Comparison of ENCODE assay signal across 7 cellular contexts in the genomic region with DNA sequence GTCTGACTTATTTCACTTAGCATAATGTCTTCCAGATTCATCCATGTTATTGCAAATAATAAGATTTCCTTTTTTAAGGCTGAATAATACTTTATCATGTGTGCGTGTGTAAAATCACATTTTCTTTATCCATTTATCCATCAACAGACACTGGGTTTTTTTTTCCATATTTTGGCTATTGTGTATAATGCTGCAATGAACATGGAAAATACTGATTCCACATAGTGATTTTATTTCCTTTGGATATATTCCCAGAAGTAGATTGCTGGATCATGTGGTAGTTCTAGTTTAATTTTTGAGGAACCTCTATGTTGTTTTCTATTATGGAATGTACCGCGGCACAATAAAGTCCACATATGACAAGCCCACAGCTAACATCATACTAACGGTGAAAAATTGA.
"Had no signal": no experiment of that assay in that cellular context is flagged by ENCODE, and none has a peak within 500 bp of the region (broad histone marks: within the 10 kb centered on the region; RNA-seq: fewer than 3 reads in every experiment).

No MANE protein-coding gene starts in this region.

- H3K4me3 ChIP-seq: K562 had no signal

- H3K27ac ChIP-seq: HL-60 had no signal

- ATAC-seq: HepG2, K562 had no signal

- DNase-seq: IMR-90, KBM-7, KG1 had no signal

- FAIRE-seq: HepG2, HTR-8/SVneo, K562 had no signal
